6 cellular contexts compared by ENCODE assay signal in genomic region chr14:23637655-23638413, GRCh38. TPM values are rescaled to one million over a fixed set of nuclear protein-coding genes. Genes with fewer than 3 reads are reported as not detected.
"Had no signal": no experiment of that assay in that cellular context is flagged by ENCODE, and none has a peak within 500 bp of the region (broad histone marks: within the 10 kb centered on the region; RNA-seq: fewer than 3 reads in every experiment).

No MANE protein-coding gene starts in this region.

RNA-seq across cellular contexts. Expression of gene DHRS2, which starts 1.7 kb away (rescaled TPM):
- total RNA-seq: ascending aorta had no signal

RNA-seq across cellular contexts. Expression of gene JPH4, which starts 59.2 kb away (rescaled TPM):
- total RNA-seq: activated CD4-positive, alpha-beta memory T cell treated with anti-CD3 and anti-CD28 coated beads, Interleukin-2, amount 10 ng/mL, durations not matched to agents 7 days and 5 days; activated CD4-positive, alpha-beta T cell treated with anti-CD3 and anti-CD28 coated beads for 36 hours; activated CD4-positive, alpha-beta T cell treated with anti-CD3 and anti-CD28 coated beads, Interleukin-2, amount 10 ng/mL, durations not matched to agents 7 days and 5 days; activated CD8-positive, alpha-beta T cell treated with anti-CD3 and anti-CD28 coated beads, Interleukin-2, amount 10 ng/mL, durations not matched to agents 7 days and 5 days; activated naive CD8-positive, alpha-beta T cell treated with anti-CD3 and anti-CD28 coated beads, Interleukin-2, amount 10 ng/mL, durations not matched to agents 7 days and 5 days had no signal
